In genomic region chr7:131294553-131294952, GRCh38 we compare ENCODE assay signal across 19 cellular contexts. TPM values are rescaled to one million over a fixed set of nuclear protein-coding genes. Genes with fewer than 3 reads are reported as not detected.
DNase-seq lines count a peak whose midpoint lies in the region; ATAC-seq, FAIRE-seq and TF ChIP-seq lines count a peak whose summit lies in the region.
"Had no signal": no experiment of that assay in that cellular context is flagged by ENCODE, and none has a peak within 500 bp of the region (broad histone marks: within the 10 kb centered on the region; RNA-seq: fewer than 3 reads in every experiment).

No MANE protein-coding gene starts in this region.

- TF ChIP-seq RAD21 in K562 (CRISPR knock-in tag; conservative IDR thresholded peaks at IDR 0.05 in 1 of 2, IDR thresholded peaks at IDR 0.05 in 1 of 2): no peak

- H3K9me1 ChIP-seq in K562 (ENCODE audit: control insufficient read depth, insufficient read depth, low read length): no peaks in the 10 kb centered on the region

- WGBS in K562 (ENCODE audit: insufficient coverage, low coverage, missing lambda C conversion rate): 0% methylated on average over 3 of the region's 3 CpGs
- 83 to 85% methylated on average over 3 of the region's 3 CpGs for WGBS in GM23248 (ENCODE audit: low coverage in 1 of 2, low lambda C conversion rate in 2 of 2, missing lambda C conversion rate in 2 of 2), 2 experiments

- H3K36me3 ChIP-seq in K562 (ENCODE audit: control insufficient read depth, insufficient read depth, low read length) (no peaks in the 10 kb centered on the region), GM23248 (ENCODE audit: low read depth) (no peaks in the 10 kb centered on the region)

- DNase-seq in D721Med (ENCODE audit: insufficient read length, low spot score) (peak; percentile 13), NCI-H82 treated with DMSO at 0.1 percent for 48 hours (lab: John Stamatoyannopoulos, UW; ENCODE audit: unreplicated experiment) (peak; percentile 25), K562 (ENCODE audit: extremely low read depth in 1 of 4, low spot score in 3 of 4) (no peak), myocyte (ENCODE audit: low read depth) (peak; percentile 53), RCC 7860 (ENCODE audit: low spot score) (no peak), HEK293T (ENCODE audit: extremely low spot score) (no peak), GM23248 (no peak)
- DNase-seq: ACHN, DMS153, GDM1, GOT3, NCI-H1417, NCI-H187 treated with DMSO at 0.1 percent for 48 hours, OCI-M1, SHP77, T-helper 1 cell had no signal

- 0 out of 2 replicates have a peak, but pooled peaks cover 12% of the 10 kb centered on the region for H3F3A ChIP-seq in GM23248 (ENCODE audit: insufficient read depth)

- no peak for ATAC-seq in K562
- ATAC-seq in activated CD4-positive, CD25-positive, alpha-beta regulatory T cell treated with anti-CD3 and anti-CD28 coated beads, Interleukin-2, amount 50 U/mL, for 24 hours: no peak

- TF ChIP-seq POLR2A in K562 (conservative IDR thresholded peaks at IDR 0.05): no peak

- H3K9ac ChIP-seq in K562 (ENCODE audit: insufficient read depth in 1 of 2, low read depth in 2 of 2, low read length in 2 of 2) (no peak overlapping the region), GM23248 (no peak overlapping the region)
- H3K9ac ChIP-seq: KMS-11 had no signal

- in situ Hi-C loops in K562 (cut with MboI) (no loop called here), GM23248 (cut with MboI) (no loop called here)

- H3K79me2 ChIP-seq in K562 (ENCODE audit: control insufficient read depth, insufficient read depth, low read length): no peaks in the 10 kb centered on the region
- H3K79me2 ChIP-seq in GM23248 (ENCODE audit: insufficient read depth): no peaks in the 10 kb centered on the region

- peak overlapping the region; percentile 48; the same call in 1 of the 2 replicates for H2AFZ ChIP-seq in K562 (ENCODE audit: low read depth, low read length)
- no peak overlapping the region for H2AFZ ChIP-seq in GM23248

- H3K27me3 ChIP-seq in K562 (ENCODE audit: control insufficient read depth in 2 of 2, insufficient read depth in 2 of 2, low read length in 2 of 2) (peaks cover 0 to 3% of the 10 kb centered on the region in 2 experiments; a peak in 3 of 5 replicates), GM23248 (replicated peaks; ENCODE audit: insufficient read depth) (no peaks in the 10 kb centered on the region)

- H3K4me1 ChIP-seq in K562 (replicated peaks in 1 of 2; ENCODE audit: control insufficient read depth in 2 of 2, insufficient read depth in 2 of 2, low read length in 2 of 2) (peaks cover 0 to 10% of the 10 kb centered on the region in 2 experiments; a peak in 2 of 5 replicates), GM23248 (ENCODE audit: insufficient read depth) (peaks cover 12% of the 10 kb centered on the region)

- H3K27ac ChIP-seq in K562 (ENCODE audit: extremely low read depth, low read depth, low read length) (no peak overlapping the region), GM23248 (no peak overlapping the region)
- H3K27ac ChIP-seq: C4-2B, KMS-11 had no signal

- CTCF ChIA-PET in K562 (lab: Yijun Ruan, JAX; ENCODE audit: low intra/inter-chr PET ratio) (no interaction called here), HEK293T (lab: Yijun Ruan, JAX) (no interaction called here)

- H3K4me2 ChIP-seq in K562 (ENCODE audit: insufficient read depth, low read length) (0 out of 2 replicates have a peak overlapping the region, but pooled peaks have one; percentile 30), GM23248 (ENCODE audit: unreplicated experiment) (no peak overlapping the region)
- H3K4me2 ChIP-seq: KMS-11 had no signal

- TF ChIP-seq CTCF in D721Med (IDR thresholded peaks at IDR 0.05; ENCODE audit: insufficient read depth, missing control alignments): no peak
- no peak for TF ChIP-seq CTCF in K562 (IDR thresholded peaks at IDR 0.05 in 2 of 3, conservative IDR thresholded peaks at IDR 0.05 in 1 of 3; ENCODE audit: insufficient read depth in 2 of 3, low read depth in 1 of 3, low read length in 3 of 3)

- no peak for TF ChIP-seq EP300 in K562 (IDR thresholded peaks at IDR 0.05; ENCODE audit: low read length)

- intact Hi-C loops in K562 (cut with micrococcal nuclease): no loop called here

- FAIRE-seq in D721Med (lab: Jason Lieb, UNC) (peak; percentile 44), K562 (lab: Jason Lieb, UNC) (no peak), RCC 7860 (lab: Jason Lieb, UNC) (no peak)

- no peaks in the 10 kb centered on the region for H4K20me1 ChIP-seq in K562 (replicated peaks; ENCODE audit: control insufficient read depth, insufficient read depth, low read length)
- no peaks in the 10 kb centered on the region for H4K20me1 ChIP-seq in GM23248 (ENCODE audit: insufficient read depth)

- POLR2A ChIA-PET in K562 (lab: Yijun Ruan, JAX): interaction anchor here (0.8 to 1.0 kb wide), 2 partner anchors 9 to 185 kb away, joined by 3 to 4 read pairs; no protein-coding TSS in a partner anchor
- POLR2A ChIA-PET in HEK293T (lab: Yijun Ruan, JAX): no interaction called here

- no peaks in the 10 kb centered on the region for H3K9me3 ChIP-seq in K562 (replicated peaks; ENCODE audit: control insufficient read depth, insufficient read depth, low read depth, low read length)
- H3K9me3 ChIP-seq in GM23248 (ENCODE audit: low read depth): no peaks in the 10 kb centered on the region

- H3K9me2 ChIP-seq in GM23248 (ENCODE audit: insufficient read depth): no peaks in the 10 kb centered on the region

- no TSS peak for BruUV-seq in K562 (replicated peaks; lab: Mats Ljungman, UMichigan)

- H3K4me3 ChIP-seq in K562: no peak overlapping the region
- no peak overlapping the region for H3K4me3 ChIP-seq in GM23248

TF ChIP-seq in K562, 482 proteins besides CTCF, POLR2A, EP300 and RAD21:
- TF ChIP-seq MEIS2 (IDR thresholded peaks at IDR 0.05; ENCODE audit: partially characterized antibody) (peak; percentile 36), TEAD4 (IDR thresholded peaks at IDR 0.05; ENCODE audit: low read length) (peak; percentile 49; the same call in 1 of the 2 replicates), TEAD4 (CRISPR knock-in tag; IDR thresholded peaks at IDR 0.05; ENCODE audit: borderline replicate concordance) (no peak), XRCC4 (IDR thresholded peaks at IDR 0.05; ENCODE audit: extremely low read depth, insufficient read depth, insufficient read length) (no peak), CTBP1 (IDR thresholded peaks at IDR 0.05; ENCODE audit: borderline replicate concordance) (peak; percentile 36; the same call in 1 of the 2 replicates), CREB1 (IDR thresholded peaks at IDR 0.05) (no peak), CREB1 (CRISPR knock-in tag; IDR thresholded peaks at IDR 0.05) (no peak), CBFA2T3 (IDR thresholded peaks at IDR 0.05) (peak; percentile 51; the same call in 1 of the 2 replicates), FOXJ2 (tag; IDR thresholded peaks at IDR 0.05) (0 out of 2 replicates have a peak, but pooled peaks have one; percentile 59), ARID1B (IDR thresholded peaks at IDR 0.05) (peak; percentile 38; the same call in 1 of the 2 replicates), DPF2 (IDR thresholded peaks at IDR 0.05) (0 out of 2 replicates have a peak, but pooled peaks have one; percentile 25), TEAD1 (CRISPR knock-in tag; IDR thresholded peaks at IDR 0.05) (0 out of 4 replicates have a peak, but pooled peaks of 1 of the 2 experiments have one; percentile 45)

TF ChIP-seq in HEK293T, 16 proteins besides CTCF, POLR2A, EP300 and RAD21:
- no peak for TF ChIP-seq LEF1 (IDR thresholded peaks at IDR 0.05; ENCODE audit: borderline replicate concordance)
- no peak for TF ChIP-seq FOXA1 (IDR thresholded peaks at IDR 0.05)
- no peak for TF ChIP-seq CTBP1 (IDR thresholded peaks at IDR 0.05; ENCODE audit: borderline replicate concordance)
- TF ChIP-seq BHLHE40 (IDR thresholded peaks at IDR 0.05; ENCODE audit: borderline replicate concordance): no peak

RNA-seq across cellular contexts. Expression of gene MKLN1, which starts 33.1 kb away (rescaled TPM):
- total RNA-seq in K562 (2011; cell fraction: chromatin; rRNA removed; ENCODE audit: low replicate concordance): 80.7 and 221 TPM in 2 replicates
- 23.3 and 38.8 TPM in 2 replicates for total RNA-seq in K562 (2011; cell fraction: nucleolus; rRNA removed)
- total RNA-seq in K562 (2011; cell fraction: nucleoplasm; rRNA removed): 104 and 220 TPM in 2 replicates
- total RNA-seq in K562 (2014; rRNA removed) (19.4 and 19.8 TPM in 2 replicates), K562 (2014; rRNA removed; fragmentation: Illumina TruSeq; extraction: Trizol) (61.2 and 71.7 TPM in 2 replicates), K562 (2015; rRNA removed; fragmentation: Illumina TruSeq; extraction: Trizol) (50.6 and 56.0 TPM in 2 replicates), K562 (2021) (50.5 and 56.5 TPM in 2 replicates), myocyte (38.0 and 38.5 TPM in 2 replicates)
- polyA plus RNA-seq in K562 (2011; rRNA removed) (80.4 and 84.7 TPM in 2 replicates), K562 (2014; fragmentation: Illumina TruSeq; extraction: Trizol) (32.0 and 38.9 TPM in 2 replicates), K562 (2014; fragmentation: Nextera tagmentation; extraction: Ambion mirVana) (10 to 100 TPM; 27.0 to 68.8 TPM), K562 (2014; rRNA removed) (18.6 and 19.1 TPM in 2 replicates), GM23248 (2016; fragmentation: Nextera tagmentation; extraction: Ambion mirVana) (26.4 and 32.1 TPM in 2 replicates)
- 21.2 and 44.7 TPM in 2 replicates for polyA plus RNA-seq in K562 (2011; cell fraction: cytosol; rRNA removed)
- polyA plus RNA-seq in K562 (2011; cell fraction: nucleus; rRNA removed): 65.4 and 98.1 TPM in 2 replicates
- 25.1 and 29.8 TPM in 2 replicates for polyA plus RNA-seq in K562 (2012)
- 282 and 370 TPM in 2 replicates for polyA minus RNA-seq in K562 (2011; rRNA and poly(A)+ RNA removed)
- 55.7 and 56.6 TPM in 2 replicates for polyA minus RNA-seq in K562 (2011; cell fraction: cytosol; rRNA and poly(A)+ RNA removed)
- 62.1 and 148 TPM in 2 replicates for polyA minus RNA-seq in K562 (2011; cell fraction: nucleus; rRNA and poly(A)+ RNA removed)
- 16.4 TPM for polyA plus RNA-seq in myocyte (2012)
- 30.2 and 35.7 TPM in 2 replicates for total RNA-seq in GM23248 (2014; rRNA removed; shearing (Covaris generic))

Comparison
In these comparisons a context has a peak if more than half of its experiments do, and no peak if none do; other contexts are left out.
1. DNase-seq: peak in D721Med (single experiment), NCI-H82 treated with DMSO at 0.1 percent for 48 hours (single experiment) and myocyte (single experiment); none in K562 (0 of 4), RCC 7860 (single experiment), HEK293T (single experiment) and GM23248 (single experiment).